ENCODE assay signal across 24 cellular contexts in the genomic region with DNA sequence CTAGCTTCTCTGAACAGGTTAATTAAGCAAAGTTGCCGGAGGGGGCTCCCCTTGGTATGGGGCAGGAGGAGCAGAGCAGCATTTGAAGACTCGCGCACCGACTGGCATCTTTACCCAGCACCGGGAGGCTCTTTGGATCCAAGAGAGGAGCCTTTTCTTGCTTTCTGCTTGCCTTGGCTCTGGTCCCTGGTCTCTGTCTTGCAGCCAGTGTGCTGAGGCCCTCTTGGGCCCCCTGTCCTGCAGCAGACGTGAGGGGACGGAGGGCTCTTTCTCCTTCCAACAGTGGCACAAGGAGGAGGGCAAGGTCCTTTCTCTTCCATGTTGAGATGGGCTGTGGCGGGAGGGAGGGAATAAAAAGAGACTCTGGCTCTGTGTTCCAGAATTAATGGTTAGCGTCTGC.
"Had no signal": no experiment of that assay in that cellular context is flagged by ENCODE, and none has a peak within 500 bp of the region (broad histone marks: within the 10 kb centered on the region; RNA-seq: fewer than 3 reads in every experiment).

No MANE protein-coding gene starts in this region.

- DNase-seq: colonic mucosa; cortex of kidney; effector CD8-positive, alpha-beta T cell; effector memory CD8-positive, alpha-beta T cell; endodermal cell; erythroblast; esophagus squamous epithelium; foreskin fibroblast; foreskin melanocyte; gastrocnemius medialis; glutamatergic neuron; heart right ventricle; hippocampal formation; left cardiac atrium; left lung; left ventricle myocardium superior; lower lobe of right lung; mesenchymal stem cell; mucosa of descending colon; naive B cell had no signal

- H3K27ac Mint-ChIP-seq: dendritic cell treated with granulocyte-macrophage colony-stimulating factor and Interleukin-4, amounts not matched to agents 40 ng/mL and 50 ng/mL, for 4 days; effector memory CD8-positive, alpha-beta T cell; endodermal cell; mesothelial cell of epicardium; naive B cell had no signal

- H3K9me3 ChIP-seq: colonic mucosa, esophagus squamous epithelium, gastrocnemius medialis, left lung, lower lobe of right lung, mucosa of descending colon had no signal

- H3K27me3 ChIP-seq: colonic mucosa had no signal

- H3K4me3 Mint-ChIP-seq: dendritic cell treated with granulocyte-macrophage colony-stimulating factor and Interleukin-4, amounts not matched to agents 40 ng/mL and 50 ng/mL, for 4 days; effector memory CD8-positive, alpha-beta T cell; endodermal cell; mesothelial cell of epicardium; naive B cell had no signal

- H3K4me3 ChIP-seq: colonic mucosa, esophagus squamous epithelium, gastrocnemius medialis, heart right ventricle, left lung, lower lobe of right lung, mucosa of descending colon had no signal

- H3K36me3 ChIP-seq: colonic mucosa, esophagus squamous epithelium, gastrocnemius medialis, heart right ventricle, left lung, lower lobe of right lung had no signal

- H3K27ac ChIP-seq: colonic mucosa, epithelial cell of prostate, esophagus squamous epithelium, gastrocnemius medialis, heart right ventricle, left lung, lower lobe of right lung had no signal

- ATAC-seq: effector memory CD8-positive, alpha-beta T cell; esophagus mucosa; gastrocnemius medialis; heart right ventricle; left cardiac atrium; left lung; left ventricle myocardium superior; lower lobe of right lung; mucosa of descending colon had no signal

- H3K9me3 Mint-ChIP-seq: effector memory CD8-positive, alpha-beta T cell; naive B cell had no signal

- H3K4me1 ChIP-seq: colonic mucosa, esophagus squamous epithelium, gastrocnemius medialis, left lung had no signal

- H3K36me3 Mint-ChIP-seq: mesothelial cell of epicardium, naive B cell had no signal

- H3K4me1 Mint-ChIP-seq: endodermal cell had no signal
